ENCODE assay signal across 24 cellular contexts in the genomic region with DNA sequence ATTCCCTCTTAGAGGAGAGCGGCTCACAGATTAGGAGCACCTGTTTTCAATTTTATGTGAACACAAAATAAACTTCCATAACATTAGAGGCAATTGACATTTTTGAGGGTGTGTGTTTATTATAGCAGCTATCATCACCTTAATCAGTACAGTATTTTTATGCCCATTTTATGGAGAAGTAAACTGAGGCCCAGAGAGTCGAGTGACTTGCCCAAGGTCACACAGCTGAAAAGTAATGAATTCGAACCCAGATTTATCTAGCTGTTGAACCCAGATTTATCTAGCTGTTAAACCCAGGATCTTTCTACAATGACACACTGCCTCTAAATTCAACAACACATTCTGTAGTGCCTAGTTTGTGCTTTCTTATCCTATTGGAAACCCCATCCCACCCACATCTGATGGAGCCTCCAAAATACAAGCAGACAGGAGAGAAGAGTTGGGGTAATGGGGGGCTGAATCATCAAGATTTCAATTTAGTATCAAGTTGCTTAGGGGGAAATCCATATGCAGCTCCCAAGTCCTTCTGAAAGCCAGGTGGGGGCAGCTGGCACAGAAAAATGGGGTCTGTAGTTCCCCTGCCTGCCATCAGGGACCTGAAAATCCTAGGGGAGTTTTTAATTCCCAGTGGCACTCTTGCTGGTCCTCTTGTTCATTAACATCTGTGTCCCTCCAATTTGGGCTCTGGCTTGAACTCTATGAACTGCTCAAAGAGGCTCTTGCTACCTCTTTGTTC. TPM values are rescaled to one million over a fixed set of nuclear protein-coding genes. Genes with fewer than 3 reads are reported as not detected.
A peak's percentile ranks its signal among the peaks of the same experiment; 100 is the strongest.
DNase-seq lines count a peak whose midpoint lies in the region; ATAC-seq, FAIRE-seq and TF ChIP-seq lines count a peak whose summit lies in the region.
"Had no signal": no experiment of that assay in that cellular context is flagged by ENCODE, and none has a peak within 500 bp of the region (broad histone marks: within the 10 kb centered on the region; RNA-seq: fewer than 3 reads in every experiment).

No MANE protein-coding gene starts in this region.

- H3K36me3 ChIP-seq in DOHH2 (ENCODE audit: control insufficient read depth, low read length) (no peaks in the 10 kb centered on the region), GM12878 (ENCODE audit: control insufficient read depth in 2 of 2, insufficient read depth in 2 of 2, low read length in 1 of 2) (no peaks in the 10 kb centered on the region), mesendoderm (ENCODE audit: control insufficient read depth, insufficient read depth, low read length) (no peaks in the 10 kb centered on the region)
- H3K36me3 ChIP-seq: cardiac muscle cell, esophagus squamous epithelium, heart left ventricle had no signal

- SMC1A ChIA-PET in GM12878 (lab: Charles Lee; ENCODE audit: uncharacterized antibody, unreplicated experiment), result interaction anchor here (0.9 to 4.7 kb wide), 15 partner anchors 10 to 629 kb away, joined by 3 to 55 read pairs (median 3); no protein-coding TSS in a partner anchor

- no peak overlapping the region for H3K4me3 Mint-ChIP-seq in HFFc6
- H3K4me3 Mint-ChIP-seq in activated T-cell treated with anti-CD3 and anti-CD28 coated beads, Interleukin-2, amount 50 U/mL, for 24 hours, result no peak overlapping the region
- H3K4me3 Mint-ChIP-seq: activated CD4-positive, alpha-beta T cell treated with anti-CD3 and anti-CD28 coated beads, Interleukin-2, amount 10 ng/mL, durations not matched to agents 7 days and 5 days; activated naive CD8-positive, alpha-beta T cell treated with anti-CD3 and anti-CD28 coated beads for 36 hours; activated T-cell treated with anti-CD3 and anti-CD28 coated beads, Interleukin-2, amount 50 U/mL, for 4 hours; memory B cell; nephron; type B pancreatic cell had no signal

- no peak for DNase-seq in HFFc6
- DNase-seq in GM12878 (ENCODE audit: low read depth, low spot score), result no peak
- DNase-seq in mesendoderm, result peak; percentile 44
- DNase-seq in DMS79 (lab: John Stamatoyannopoulos, UW), result no peak
- no peak for DNase-seq in GDM1 (lab: John Stamatoyannopoulos, UW)
- no peak for DNase-seq in activated T-cell treated with anti-CD3 and anti-CD28 coated beads, Interleukin-2, amount 50 U/mL, for 24 hours
- DNase-seq in HPDE6-E6E7 (ENCODE audit: extremely low spot score), result no peak
- DNase-seq: activated CD4-positive, alpha-beta T cell treated with anti-CD3 and anti-CD28 coated beads, Interleukin-2, amount 10 ng/mL, durations not matched to agents 7 days and 5 days; activated naive CD8-positive, alpha-beta T cell treated with anti-CD3 and anti-CD28 coated beads for 36 hours; activated T-cell treated with anti-CD3 and anti-CD28 coated beads, Interleukin-2, amount 50 U/mL, for 4 hours; DMS53; esophagus squamous epithelium; heart left ventricle; kidney; MM.1S; NCI-H1930; NCI-H526 treated with DMSO at 0.1 percent for 48 hours; PC-9; stimulated activated naive CD4-positive, alpha-beta T cell treated with Interleukin-2 at 50 U/mL for 16 hours had no signal

- no peaks in the 10 kb centered on the region for H3K9me2 ChIP-seq in DOHH2 (replicated peaks; ENCODE audit: control insufficient read depth, low read length)

- H2BK120ac ChIP-seq in mesendoderm (ENCODE audit: low read depth, low read length), result no peak overlapping the region

- H2AFZ ChIP-seq in GM12878 (ENCODE audit: control insufficient read depth, low read depth, low read length), result no peak overlapping the region
- H2AFZ ChIP-seq: PC-9 had no signal

- no peak overlapping the region for H4K8ac ChIP-seq in mesendoderm (ENCODE audit: low read depth, low read length)

- no peaks in the 10 kb centered on the region for H3K9me3 ChIP-seq in DOHH2 (ENCODE audit: control insufficient read depth, insufficient read depth, low read length)
- H3K9me3 ChIP-seq in GM12878 (replicated peaks; ENCODE audit: control insufficient read depth, insufficient read depth, low read length), result no peaks in the 10 kb centered on the region; the same call in 2 of the 3 replicates
- H3K9me3 ChIP-seq: esophagus squamous epithelium, heart left ventricle had no signal

- no peaks in the 10 kb centered on the region for H3K36me3 Mint-ChIP-seq in HFFc6 (ENCODE audit: low read depth)
- no peaks in the 10 kb centered on the region for H3K36me3 Mint-ChIP-seq in activated T-cell treated with anti-CD3 and anti-CD28 coated beads, Interleukin-2, amount 50 U/mL, for 24 hours (ENCODE audit: low read depth)
- H3K36me3 Mint-ChIP-seq: activated naive CD8-positive, alpha-beta T cell treated with anti-CD3 and anti-CD28 coated beads for 36 hours; memory B cell; type B pancreatic cell had no signal

- intact Hi-C loops in GM12878 (cut with micrococcal nuclease; ENCODE audit: unreplicated experiment), result no loop called here

- ATAC-seq in GM12878, result no peak; the same call in 2 of the 3 replicates
- ATAC-seq: activated T-cell treated with anti-CD3 and anti-CD28 coated beads, Interleukin-2, amount 50 U/mL, for 4 hours; heart left ventricle had no signal

- H2BK15ac ChIP-seq in mesendoderm (replicated peaks; ENCODE audit: low read depth), result no peak overlapping the region

- TF ChIP-seq RAD21 in GM12878 (IDR thresholded peaks at IDR 0.05; ENCODE audit: insufficient read depth, low read depth, low read length), result 0 out of 2 replicates have a peak, but pooled peaks have one; percentile 2

- in situ Hi-C loops in GM12878 (cut with MboI), result no loop called here

- peaks cover 34% of the 10 kb centered on the region for H3K27me3 Mint-ChIP-seq in HFFc6 (ENCODE audit: insufficient read depth)
- H3K27me3 Mint-ChIP-seq in activated T-cell treated with anti-CD3 and anti-CD28 coated beads, Interleukin-2, amount 50 U/mL, for 24 hours, result peaks cover 8% of the 10 kb centered on the region
- H3K27me3 Mint-ChIP-seq: memory B cell had no signal

- TF ChIP-seq EP300 in GM12878 (IDR thresholded peaks at IDR 0.05; ENCODE audit: borderline replicate concordance in 1 of 2, control insufficient read depth in 1 of 2, low read depth in 2 of 2, low read length in 2 of 2), result no peak

- no peaks in the 10 kb centered on the region for H3K9me3 Mint-ChIP-seq in HFFc6
- H3K9me3 Mint-ChIP-seq in activated T-cell treated with anti-CD3 and anti-CD28 coated beads, Interleukin-2, amount 50 U/mL, for 24 hours, result no peaks in the 10 kb centered on the region
- H3K9me3 Mint-ChIP-seq: activated CD4-positive, alpha-beta T cell treated with anti-CD3 and anti-CD28 coated beads, Interleukin-2, amount 10 ng/mL, durations not matched to agents 7 days and 5 days; activated naive CD8-positive, alpha-beta T cell treated with anti-CD3 and anti-CD28 coated beads for 36 hours; activated T-cell treated with anti-CD3 and anti-CD28 coated beads, Interleukin-2, amount 50 U/mL, for 4 hours; memory B cell; nephron; type B pancreatic cell had no signal

- TF ChIP-seq POLR2A in GM12878 (IDR thresholded peaks at IDR 0.05; ENCODE audit: low read depth, low read length), result no peak

- peak overlapping the region; percentile 7; the same call in 1 of the 2 replicates for H3K4me3 ChIP-seq in DOHH2 (ENCODE audit: low read length)
- H3K4me3 ChIP-seq in GM12878, result no peak overlapping the region
- H3K4me3 ChIP-seq in mesendoderm (ENCODE audit: low read length), result no peak overlapping the region
- H3K4me3 ChIP-seq: cardiac muscle cell, esophagus squamous epithelium, heart left ventricle, PC-9 had no signal

- no TSS peak for BruUV-seq in GM12878 (replicated peaks; lab: Mats Ljungman, UMichigan)

- no peak overlapping the region for H2AK5ac ChIP-seq in mesendoderm (ENCODE audit: low read length)

- CTCF ChIA-PET in GM12878 (lab: Yijun Ruan, JAX), result interaction anchor here (0.9 to 4.4 kb wide), 14 partner anchors 8 to 627 kb away, joined by 3 to 51 read pairs (median 4); no protein-coding TSS in a partner anchor

- POLR2A ChIA-PET in GM12878 (lab: Charles Lee), result interaction anchor here (0.5 kb wide), 1 partner anchor 119 kb away, joined by 8 read pairs; no protein-coding TSS in a partner anchor

- TF ChIP-seq CTCF in DOHH2 (IDR thresholded peaks at IDR 0.05; ENCODE audit: low read depth, low read length, poor library complexity, severe bottlenecking) (no peak), HFFc6 (IDR thresholded peaks at IDR 0.05) (peak; percentile 36), GM12878 (IDR thresholded peaks at IDR 0.05 in 2 of 3, conservative IDR thresholded peaks at IDR 0.05 in 1 of 3; ENCODE audit: control insufficient read depth in 2 of 3, extremely low read depth in 1 of 3, insufficient read depth in 1 of 3, low read depth in 3 of 3, low read length in 3 of 3) (no peak)

- no peak overlapping the region for H3K23ac ChIP-seq in mesendoderm (ENCODE audit: low read length)

- H3K4me1 Mint-ChIP-seq in HFFc6 (ENCODE audit: low read depth), result peaks cover 21% of the 10 kb centered on the region
- peaks cover 4% of the 10 kb centered on the region for H3K4me1 Mint-ChIP-seq in activated T-cell treated with anti-CD3 and anti-CD28 coated beads, Interleukin-2, amount 50 U/mL, for 24 hours (ENCODE audit: low read depth)
- H3K4me1 Mint-ChIP-seq: activated naive CD8-positive, alpha-beta T cell treated with anti-CD3 and anti-CD28 coated beads for 36 hours; nephron had no signal

- H4K20me1 ChIP-seq in DOHH2 (ENCODE audit: control insufficient read depth, insufficient read depth, low read depth, low read length) (no peaks in the 10 kb centered on the region), GM12878 (ENCODE audit: control insufficient read depth, insufficient read depth) (no peaks in the 10 kb centered on the region)

- H3K4me1 ChIP-seq in DOHH2 (ENCODE audit: control insufficient read depth, low read length) (peaks cover 22% of the 10 kb centered on the region), GM12878 (ENCODE audit: control insufficient read depth, insufficient read depth, low read length) (no peaks in the 10 kb centered on the region), mesendoderm (ENCODE audit: control insufficient read depth, low read depth, low read length) (no peaks in the 10 kb centered on the region)

- H3K79me2 ChIP-seq in DOHH2 (ENCODE audit: control insufficient read depth, low read length) (no peaks in the 10 kb centered on the region), GM12878 (ENCODE audit: control insufficient read depth, insufficient read depth, low read length) (no peaks in the 10 kb centered on the region), mesendoderm (ENCODE audit: control insufficient read depth, insufficient read depth, low read length) (no peaks in the 10 kb centered on the region)

- no peak overlapping the region for H4K5ac ChIP-seq in mesendoderm (ENCODE audit: low read length)

- no peaks in the 10 kb centered on the region for H3F3A ChIP-seq in DOHH2 (ENCODE audit: control insufficient read depth, insufficient read depth)

- H3K79me1 ChIP-seq in mesendoderm (ENCODE audit: low read length), result no peaks in the 10 kb centered on the region

- whole genome bisulfite sequencing in GM12878 (ENCODE audit: insufficient coverage, insufficient replicate concordance, low lambda C conversion rate, missing lambda C conversion rate), result 51% methylated on average over 3 of the region's 3 CpGs
- WGBS in mesendoderm (ENCODE audit: extremely low coverage, insufficient coverage, low lambda C conversion rate), result no CpG with 5 or more reads among the region's 3 CpGs

- H3K27ac ChIP-seq in DOHH2 (ENCODE audit: low read depth, low read length) (no peak overlapping the region), GM12878 (ENCODE audit: control insufficient read depth, insufficient read depth) (no peak overlapping the region), mesendoderm (ENCODE audit: low read depth, low read length) (no peak overlapping the region)
- H3K27ac ChIP-seq: cardiac muscle cell, esophagus squamous epithelium, heart left ventricle, PC-9 had no signal

- H3K4me2 ChIP-seq in DOHH2 (ENCODE audit: low read length), result peak overlapping the region; percentile 36
- no peak overlapping the region for H3K4me2 ChIP-seq in GM12878 (ENCODE audit: control insufficient read depth, insufficient read depth)
- no peak overlapping the region for H3K4me2 ChIP-seq in mesendoderm (ENCODE audit: low read length)
- H3K4me2 ChIP-seq: PC-9 had no signal

- no peaks in the 10 kb centered on the region for H3K27me3 ChIP-seq in DOHH2 (ENCODE audit: control insufficient read depth, low read length)
- H3K27me3 ChIP-seq in GM12878 (replicated peaks in 1 of 2; ENCODE audit: control insufficient read depth in 2 of 2, insufficient read depth in 2 of 2, low read length in 1 of 2), result no peaks in the 10 kb centered on the region
- H3K27me3 ChIP-seq in mesendoderm (ENCODE audit: insufficient read depth, low read length, poor library complexity), result no peaks in the 10 kb centered on the region

- no peak overlapping the region for H2BK5ac ChIP-seq in mesendoderm (ENCODE audit: low read length)

- no peak overlapping the region for H3K18ac ChIP-seq in mesendoderm (ENCODE audit: low read length)

- no peak overlapping the region for H3K9ac ChIP-seq in GM12878 (ENCODE audit: control insufficient read depth, insufficient read depth, low read length)
- no peak overlapping the region for H3K9ac ChIP-seq in mesendoderm (ENCODE audit: low read length)

- no peak overlapping the region for H3K4ac ChIP-seq in mesendoderm (ENCODE audit: low read depth, low read length)

- RAD21 ChIA-PET in GM12878 (lab: Charles Lee; ENCODE audit: unreplicated experiment), result interaction anchor here (0.7 to 3.9 kb wide), 11 partner anchors 11 to 621 kb away, joined by 3 to 27 read pairs (median 3); no protein-coding TSS in a partner anchor

- H3K56ac ChIP-seq in mesendoderm (ENCODE audit: low read length), result no peak overlapping the region

- no peak overlapping the region for H3K27ac Mint-ChIP-seq in HFFc6
- no peak overlapping the region for H3K27ac Mint-ChIP-seq in activated T-cell treated with anti-CD3 and anti-CD28 coated beads, Interleukin-2, amount 50 U/mL, for 24 hours
- H3K27ac Mint-ChIP-seq: activated CD4-positive, alpha-beta T cell treated with anti-CD3 and anti-CD28 coated beads, Interleukin-2, amount 10 ng/mL, durations not matched to agents 7 days and 5 days; activated naive CD8-positive, alpha-beta T cell treated with anti-CD3 and anti-CD28 coated beads for 36 hours; memory B cell; nephron; type B pancreatic cell had no signal

- no peak for FAIRE-seq in GM12878 (lab: Jason Lieb, UNC)
- FAIRE-seq: kidney had no signal

RNA-seq across cellular contexts. Expression of a gene that starts 50.4 kb away (rescaled TPM):
- 100 to 1,000 TPM; 116 to 151 (median 141) TPM for total RNA-seq in HFFc6 (2021; fragmentation: NEBNext Ultra II Directional; extraction: Animal tissue kit (Norgen Biotek cat#: 25700))
- 623 and 632 TPM in 2 replicates for total RNA-seq in GM12878 (2013; cell fraction: nucleolus; rRNA removed)
- total RNA-seq in GM12878 (2014; rRNA removed) (302 and 313 TPM in 2 replicates), GM12878 (2014; rRNA removed; fragmentation: Illumina TruSeq; extraction: Trizol) (286 and 317 TPM in 2 replicates), GM12878 (2021) (213 and 233 TPM in 2 replicates)
- polyA plus RNA-seq in GM12878 (2011; ENCODE audit: low read depth), result 121 TPM
- polyA plus RNA-seq in GM12878 (2011; rRNA removed) (284 and 406 TPM in 2 replicates), GM12878 (2014; fragmentation: Illumina TruSeq; extraction: Trizol) (271 and 356 TPM in 2 replicates), GM12878 (2014; fragmentation: Nextera tagmentation; extraction: Ambion mirVana) (100 to 1,000 TPM; 130 to 153 TPM), GM12878 (2014; rRNA removed) (267 and 277 TPM in 2 replicates), GM12878 (2016; fragmentation: Nextera tagmentation; extraction: Ambion mirVana) (100 to 1,000 TPM; 285 to 291 TPM)
- polyA plus RNA-seq in GM12878 (2011; cell fraction: cytosol; rRNA removed), result 144 and 166 TPM in 2 replicates
- polyA plus RNA-seq in GM12878 (2011; cell fraction: nucleus; rRNA removed), result 281 and 356 TPM in 2 replicates
- 129 and 187 TPM in 2 replicates for polyA plus RNA-seq in GM12878 (2012)
- 214 and 234 TPM in 2 replicates for polyA minus RNA-seq in GM12878 (2011; rRNA and poly(A)+ RNA removed)
- polyA minus RNA-seq in GM12878 (2011; cell fraction: cytosol; rRNA and poly(A)+ RNA removed), result 134 and 165 TPM in 2 replicates
- polyA minus RNA-seq in GM12878 (2011; cell fraction: nucleus; rRNA and poly(A)+ RNA removed), result 363 and 564 TPM in 2 replicates
- polyA plus RNA-seq in mesendoderm (2013, experiment 1 of 2), result 384 TPM
- 371 TPM for polyA plus RNA-seq in mesendoderm (2013, experiment 2 of 2)
